15 cellular contexts compared by ENCODE assay signal in genomic region chr9:85859751-85860150, GRCh38.
DNase-seq lines count a peak whose midpoint lies in the region; FAIRE-seq and TF ChIP-seq lines count a peak whose summit lies in the region.
"Had no signal": no experiment of that assay in that cellular context is flagged by ENCODE, and none has a peak within 500 bp of the region (broad histone marks: within the 10 kb centered on the region; RNA-seq: fewer than 3 reads in every experiment).

No MANE protein-coding gene starts in this region.

- no peaks in the 10 kb centered on the region for H3K27me3 ChIP-seq in bronchial epithelial cell (ENCODE audit: control insufficient read depth, insufficient read depth, low read length)
- H3K27me3 ChIP-seq: spleen, tibial artery had no signal

- H3K27ac Mint-ChIP-seq in osteocyte (ENCODE audit: unreplicated experiment) = no peak overlapping the region
- H3K27ac Mint-ChIP-seq: nephron had no signal

- POLR2A ChIA-PET in HEK293 (lab: Yijun Ruan, JAX) = no interaction called here

- no peaks in the 10 kb centered on the region for H3K36me3 Mint-ChIP-seq in osteocyte (ENCODE audit: unreplicated experiment)

- peak; percentile 26 for DNase-seq in COLO668 (lab: John Stamatoyannopoulos, UW; ENCODE audit: unreplicated experiment)
- DNase-seq in NCI-H2171 treated with DMSO at 0.1 percent for 48 hours (lab: John Stamatoyannopoulos, UW) = peak; percentile 83
- DNase-seq in bronchial epithelial cell (ENCODE audit: low read depth) = peak; percentile 46
- DNase-seq in amniotic stem cell (lab: John Stamatoyannopoulos, UW) = no peak
- DNase-seq in AML-193 (lab: John Stamatoyannopoulos, UW) = no peak
- no peak for DNase-seq in HuH-7 (ENCODE audit: low spot score)
- no peak for DNase-seq in osteocyte (ENCODE audit: extremely low spot score, unreplicated experiment)
- DNase-seq: Caco-2, cerebellar nuclear complex, kidney glomerular epithelial cell, OCI-M1, spleen, tibial artery had no signal

- peaks cover 7% of the 10 kb centered on the region for H3K9me3 Mint-ChIP-seq in osteocyte (ENCODE audit: unreplicated experiment)

- no peak overlapping the region for H3K27ac ChIP-seq in HEK293 (ENCODE audit: extremely low read depth, low read depth, low read length)
- H3K27ac ChIP-seq: spleen, tibial artery had no signal

- TF ChIP-seq CTCF in HEK293 (tag by site-specific recombination; IDR thresholded peaks at IDR 0.05) = no peak
- no peak for TF ChIP-seq CTCF in bronchial epithelial cell (IDR thresholded peaks at IDR 0.05; ENCODE audit: insufficient read depth, low read length, severe bottlenecking)
- TF ChIP-seq CTCF in osteocyte (IDR thresholded peaks at IDR 0.05) = no peak

- H3K27me3 Mint-ChIP-seq in osteocyte (ENCODE audit: unreplicated experiment) = no peaks in the 10 kb centered on the region

- H3K4me1 ChIP-seq in HEK293 (ENCODE audit: control insufficient read depth, insufficient read depth, low read length) = no peaks in the 10 kb centered on the region
- H3K4me1 ChIP-seq: Caco-2, spleen, tibial artery had no signal

- H3K4me1 Mint-ChIP-seq in osteocyte (ENCODE audit: unreplicated experiment) = no peaks in the 10 kb centered on the region
- H3K4me1 Mint-ChIP-seq: nephron had no signal

- FAIRE-seq in bronchial epithelial cell (lab: Jason Lieb, UNC) = no peak

- H3K36me3 ChIP-seq in HEK293 (ENCODE audit: control insufficient read depth in 2 of 2, insufficient read depth in 1 of 2, low read length in 2 of 2) = peaks cover 3 to 22% of the 10 kb centered on the region in 2 experiments
- H3K36me3 ChIP-seq in bronchial epithelial cell (ENCODE audit: control insufficient read depth, insufficient read depth, low read length) = no peaks in the 10 kb centered on the region

- CTCF ChIA-PET in HEK293 (lab: Yijun Ruan, JAX) = interaction anchor here (0.6 to 1.2 kb wide), 6 partner anchors 20 to 1079 kb away, joined by 3 to 6 read pairs (median 4); no protein-coding TSS in a partner anchor

- H3K4me3 Mint-ChIP-seq in osteocyte (ENCODE audit: unreplicated experiment) = no peak overlapping the region
- H3K4me3 Mint-ChIP-seq: nephron had no signal

- H3K9me3 ChIP-seq in HEK293 (ENCODE audit: control insufficient read depth, insufficient read depth, low read depth, low read length) = no peaks in the 10 kb centered on the region
- H3K9me3 ChIP-seq: Caco-2, tibial artery had no signal

- H3K4me3 ChIP-seq in HEK293 (ENCODE audit: low read depth, low read length) (no peak overlapping the region), bronchial epithelial cell (ENCODE audit: low read depth, low read length) (no peak overlapping the region)
- H3K4me3 ChIP-seq: spleen, tibial artery had no signal

TF ChIP-seq in HEK293, 187 proteins besides CTCF, POLR2A, EP300 and RAD21:
- TF ChIP-seq PRDM6 (tag by site-specific recombination; IDR thresholded peaks at IDR 0.05) (0 out of 2 replicates have a peak, but pooled peaks have one; percentile 12), PRDM10 (tag by site-specific recombination; IDR thresholded peaks at IDR 0.05) (peak; percentile 26; the same call in 1 of the 2 replicates), ZNF148 (tag by site-specific recombination; IDR thresholded peaks at IDR 0.05; ENCODE audit: borderline replicate concordance) (no peak)
TF ChIP-seq in HEK293: peak in this region for 2.

Comparison
In these comparisons a context has a peak if more than half of its experiments do, and no peak if none do; other contexts are left out.
1. DNase-seq: peak in COLO668 (single experiment), NCI-H2171 treated with DMSO at 0.1 percent for 48 hours (single experiment) and bronchial epithelial cell (single experiment); none in amniotic stem cell (single experiment), AML-193 (0 of 2), HuH-7 (single experiment) and osteocyte (single experiment).